In the genomic region with DNA sequence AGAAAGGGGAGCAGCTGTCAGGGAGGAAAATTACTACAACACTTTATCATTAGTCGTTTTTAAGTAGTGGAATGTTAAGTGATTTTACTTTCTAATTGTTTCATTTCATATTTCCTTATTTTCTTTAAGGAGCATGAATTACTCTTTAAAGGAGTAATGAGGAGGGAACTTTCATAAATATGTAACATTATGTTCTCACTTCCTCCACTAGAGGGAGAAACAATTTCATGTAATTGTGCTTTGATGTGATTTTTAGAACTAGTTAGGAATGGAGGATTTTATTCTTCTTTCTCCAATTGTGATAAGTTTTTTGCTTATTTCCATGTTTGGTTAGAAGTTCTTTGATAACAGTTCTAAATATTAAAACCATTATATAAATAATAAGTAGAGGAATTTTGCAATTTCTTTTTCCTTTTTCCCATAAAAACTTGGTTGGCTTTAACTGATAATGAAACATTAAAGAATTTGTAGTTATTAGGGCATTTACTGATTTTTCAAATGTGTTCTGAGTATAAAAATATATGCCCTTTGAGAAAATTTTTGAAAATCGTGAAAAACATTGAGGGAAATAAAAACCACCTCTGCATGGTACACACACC, we compare ENCODE assay signal across 8 cellular contexts. TPM values are rescaled to one million over a fixed set of nuclear protein-coding genes. Genes with fewer than 3 reads are reported as not detected.
DNase-seq lines count a peak whose midpoint lies in the region; ATAC-seq and TF ChIP-seq lines count a peak whose summit lies in the region.

No MANE protein-coding gene starts in this region.

- H3K27ac ChIP-seq in cardiac muscle cell, result no peak overlapping the region
- no peak overlapping the region for H3K27ac ChIP-seq in VCaP
- no peak overlapping the region for H3K27ac ChIP-seq in aorta (ENCODE audit: low read depth in 1 of 2, low read length in 2 of 2)

- H3K9me3 Mint-ChIP-seq in immature natural killer cell, result no peaks in the 10 kb centered on the region

- no peak overlapping the region for H3K4me3 Mint-ChIP-seq in immature natural killer cell

- H3K4me3 ChIP-seq in cardiac muscle cell (no peak overlapping the region), aorta (ENCODE audit: low read length in 2 of 2) (no peak overlapping the region)

- H3K27me3 Mint-ChIP-seq in immature natural killer cell (ENCODE audit: low read depth in 3 of 3), result peaks cover 0 to 5% (median 2%) of the 10 kb centered on the region in 3 donors

- ATAC-seq in Right ventricle myocardium inferior, result no peak
- no peak for ATAC-seq in GM19328 (IDR thresholded peaks at IDR 0.05; ENCODE audit: unreplicated experiment)
- ATAC-seq in GM19395 (IDR thresholded peaks at IDR 0.05; ENCODE audit: unreplicated experiment), result no peak
- no peak for ATAC-seq in aorta (ENCODE audit: low FRiP score)

- DNase-seq in cardiac muscle cell (ENCODE audit: low read depth in 1 of 2, low spot score in 1 of 2), result peak; percentile 23 to 60
- no peak for DNase-seq in Right ventricle myocardium inferior (ENCODE audit: missing footprints)
- DNase-seq in HT1080 (ENCODE audit: low read depth), result peak; percentile 8
- DNase-seq in immature natural killer cell, result no peak
- DNase-seq in aorta, result no peak

- H3K36me3 Mint-ChIP-seq in immature natural killer cell, result peaks cover 19 to 48% (median 45%) of the 10 kb centered on the region in 3 donors

- intact Hi-C loops in Right ventricle myocardium inferior (cut with DNase I) (loop anchor here (2.0 kb wide), 1 partner anchor 107 kb away; no protein-coding TSS in a partner anchor), aorta (cut with DNase I) (loop anchor here (5.0 kb wide), 2 partner anchors 106 to 111 kb away; no protein-coding TSS in a partner anchor)

- H3K27me3 ChIP-seq in cardiac muscle cell, result no peaks in the 10 kb centered on the region
- H3K27me3 ChIP-seq in aorta (ENCODE audit: control insufficient read depth in 1 of 2, insufficient read depth in 2 of 2, low read length in 1 of 2), result no peaks in the 10 kb centered on the region

- H3K4me1 ChIP-seq in cardiac muscle cell (ENCODE audit: low read depth), result peaks cover 4% of the 10 kb centered on the region
- no peaks in the 10 kb centered on the region for H3K4me1 ChIP-seq in aorta (ENCODE audit: control insufficient read depth in 1 of 2, insufficient read depth in 2 of 2, low read length in 2 of 2)

- no peaks in the 10 kb centered on the region for H3K9me3 ChIP-seq in cardiac muscle cell (ENCODE audit: low read depth)
- no peaks in the 10 kb centered on the region for H3K9me3 ChIP-seq in aorta (ENCODE audit: control insufficient read depth, low read length)

- peaks cover 5 to 38% of the 10 kb centered on the region in 2 donors for H3K4me1 Mint-ChIP-seq in immature natural killer cell

- peaks cover 16% of the 10 kb centered on the region for H3K36me3 ChIP-seq in cardiac muscle cell
- peaks cover 0 to 7% of the 10 kb centered on the region in 2 donors for H3K36me3 ChIP-seq in aorta (ENCODE audit: control insufficient read depth in 1 of 2, insufficient read depth in 2 of 2, low read length in 1 of 2)

- peak overlapping the region in 5 of 6 donors; percentile 3 to 69 (median 23) for H3K27ac Mint-ChIP-seq in immature natural killer cell

- WGBS in aorta, 2 donors, result 37 to 40% methylated on average over 2 of the region's 2 CpGs

- TF ChIP-seq CTCF in cardiac muscle cell (IDR thresholded peaks at IDR 0.05; ENCODE audit: low read depth, low read length), result peak; percentile 48
- TF ChIP-seq CTCF in VCaP (conservative IDR thresholded peaks at IDR 0.05), result peak; percentile 78

RNA-seq across cellular contexts. Expression of gene CEP78, which starts 25.6 kb away (rescaled TPM):
- total RNA-seq in cardiac muscle cell (23.9 and 31.9 TPM in 2 replicates), Right ventricle myocardium inferior (3.9 TPM), aorta (10 to 100 TPM in 1 of 2 donors, 1 to 10 TPM in 1; 9.6 to 14.7 TPM)
- polyA plus RNA-seq in cardiac muscle cell (14.7 and 20.9 TPM in 2 replicates), immature natural killer cell (100 to 1,000 TPM in 1 of 3 donors, 10 to 100 TPM in 2; 57.3 to 138 (median 70.9) TPM), aorta (1 to 10 TPM; 3.8 to 4.9 TPM)
- 28.6 and 53.9 TPM in 2 replicates for total RNA-seq in HT1080 (2014; rRNA removed; shearing (Covaris generic))
- polyA plus RNA-seq in HT1080 (2015; cell fraction: cytosol; rRNA removed), result 19.0 and 19.4 TPM in 2 replicates
- polyA plus RNA-seq in HT1080 (2015; cell fraction: nucleus; rRNA removed), result 50.9 and 51.3 TPM in 2 replicates

RNA-seq across cellular contexts. Expression of gene PSAT1, which starts 35.4 kb away (rescaled TPM):
- 29.1 and 38.9 TPM in 2 replicates for total RNA-seq in cardiac muscle cell
- polyA plus RNA-seq in cardiac muscle cell, result 55.3 and 60.0 TPM in 2 replicates
- total RNA-seq in Right ventricle myocardium inferior, result 1.4 TPM
- total RNA-seq in HT1080 (2014; rRNA removed; shearing (Covaris generic)), result 160 and 174 TPM in 2 replicates
- polyA plus RNA-seq in HT1080 (2015; cell fraction: cytosol; rRNA removed), result 486 and 587 TPM in 2 replicates
- 551 and 595 TPM in 2 replicates for polyA plus RNA-seq in HT1080 (2015; cell fraction: nucleus; rRNA removed)
- 1 to 10 TPM; 2.4 to 7.2 (median 3.6) TPM for polyA plus RNA-seq in immature natural killer cell
- total RNA-seq in aorta, result 1 to 10 TPM; 1.7 to 4.1 TPM
- polyA plus RNA-seq in aorta, result 1 to 10 TPM in 1 of 2 donors, under 1 TPM in 1; 0.56 to 2.6 TPM

Comparison
In these comparisons a context has a peak if more than half of its experiments do, and no peak if none do; other contexts are left out.
1. DNase-seq: peak in cardiac muscle cell (2 of 2) and HT1080 (single experiment); none in Right ventricle myocardium inferior (single experiment), immature natural killer cell (0 of 3) and aorta (0 of 2).